Comparison of ENCODE assay signal across 1 cellular context in genomic region chr17:81272616-81273015, GRCh38.
TF ChIP-seq lines count a peak whose summit lies in the region.

No MANE protein-coding gene starts in this region.

TF ChIP-seq in GM23338, 12 proteins besides CTCF, POLR2A, EP300 and RAD21 (continued from another document):
- TF ChIP-seq ETS1 (IDR thresholded peaks at IDR 0.05), result no peak
- TF ChIP-seq EZH2phosphoT487 (IDR thresholded peaks at IDR 0.05; ENCODE audit: unreplicated experiment), result no peak
- no peak for TF ChIP-seq ZNF462 (CRISPR knock-in tag; IDR thresholded peaks at IDR 0.05)
- no peak for TF ChIP-seq EZH2 (IDR thresholded peaks at IDR 0.05; ENCODE audit: low read depth, unreplicated experiment)
- TF ChIP-seq ZNF114 (CRISPR knock-in tag; IDR thresholded peaks at IDR 0.05), result no peak
- TF ChIP-seq REST (IDR thresholded peaks at IDR 0.05; ENCODE audit: unreplicated experiment), result no peak
